ENCODE assay signal across 8 cellular contexts in genomic region chr12:65232490-65233077, GRCh38. TPM values are rescaled to one million over a fixed set of nuclear protein-coding genes. Genes with fewer than 3 reads are reported as not detected.
A peak's percentile ranks its signal among the peaks of the same experiment; 100 is the strongest.
DNase-seq lines count a peak whose midpoint lies in the region; ATAC-seq and TF ChIP-seq lines count a peak whose summit lies in the region.

No MANE protein-coding gene starts in this region.

- no peaks in the 10 kb centered on the region for H3K27me3 ChIP-seq in breast epithelium
- no peaks in the 10 kb centered on the region for H3K27me3 ChIP-seq in naive thymus-derived CD4-positive, alpha-beta T cell (ENCODE audit: control insufficient read depth in 2 of 2, insufficient read depth in 2 of 2, low read length in 2 of 2)

- H3K9me3 ChIP-seq in breast epithelium: peaks cover 0 to 15% of the 10 kb centered on the region in 2 donors
- peaks cover 0 to 5% (median 0%) of the 10 kb centered on the region in 3 experiments for H3K9me3 ChIP-seq in naive thymus-derived CD4-positive, alpha-beta T cell (ENCODE audit: control insufficient read depth in 2 of 3, low read length in 3 of 3)

- no peak for TF ChIP-seq POLR2A in breast epithelium (IDR thresholded peaks at IDR 0.05)

- CTCF ChIA-PET in naive thymus-derived CD4-positive, alpha-beta T cell (lab: Charles Lee): interaction anchor here (0.8 to 3.8 kb wide), 6 partner anchors 19 to 344 kb away, joined by 3 to 36 read pairs (median 5); partner anchors contain the start of gene LEMD3

- H3K4me3 ChIP-seq in breast epithelium: no peak overlapping the region
- H3K4me3 ChIP-seq in naive thymus-derived CD4-positive, alpha-beta T cell (ENCODE audit: low read length): no peak overlapping the region

- no peaks in the 10 kb centered on the region for H3K4me1 ChIP-seq in breast epithelium
- H3K4me1 ChIP-seq in naive thymus-derived CD4-positive, alpha-beta T cell (ENCODE audit: control insufficient read depth in 2 of 2, insufficient read depth in 2 of 2, low read length in 2 of 2): no peaks in the 10 kb centered on the region

- POLR2A ChIA-PET in naive thymus-derived CD4-positive, alpha-beta T cell (lab: Charles Lee): interaction anchor here (1.2 kb wide), 1 partner anchor 64 kb away, joined by 3 read pairs; the partner anchor contains the start of gene LEMD3

- intact Hi-C loops in breast epithelium (cut with DNase I; ENCODE audit: low total_unique reads): loop anchor here (10.0 kb wide), 1 partner anchor 338 kb away; no protein-coding TSS in a partner anchor
- intact Hi-C loops in naive thymus-derived CD4-positive, alpha-beta T cell (cut with micrococcal nuclease): loop anchor here (1.0 to 10.0 kb wide), 9 partner anchors 62 to 852 kb away; partner anchors contain the start of genes WIF1 (in 2 of the 2) and LEMD3 (in 1 of the 2)

- H3K27ac Mint-ChIP-seq in naive thymus-derived CD4-positive, alpha-beta T cell: peak overlapping the region in 1 of 9 donors; percentile 36

- no peak overlapping the region for H3K27ac ChIP-seq in breast epithelium
- H3K27ac ChIP-seq in naive thymus-derived CD4-positive, alpha-beta T cell (ENCODE audit: low read depth, low read length): no peak overlapping the region

- H3K4me3 Mint-ChIP-seq in naive thymus-derived CD4-positive, alpha-beta T cell: peak overlapping the region in 2 of 10 donors; percentile 10 to 25

- H3K27me3 Mint-ChIP-seq in naive thymus-derived CD4-positive, alpha-beta T cell: no peaks in the 10 kb centered on the region

- DNase-seq in G401 (ENCODE audit: low spot score): peak; percentile 16
- DNase-seq in Kasumi-1 (lab: John Stamatoyannopoulos, UW): peak; percentile 69 to 72
- DNase-seq in breast epithelium (ENCODE audit: low spot score in 2 of 2): no peak
- peak in 6 of 9 donors; percentile 8 to 39 (median 20) for DNase-seq in naive thymus-derived CD4-positive, alpha-beta T cell
- no peak for DNase-seq in NCI-H187 treated with DMSO at 0.1 percent for 48 hours (lab: John Stamatoyannopoulos, UW)
- DNase-seq in NCI-H1436 (lab: John Stamatoyannopoulos, UW): no peak

- peak; percentile 51 for ATAC-seq in naive thymus-derived CD4-positive, alpha-beta T cell
- no peak for ATAC-seq in HG03432 (IDR thresholded peaks at IDR 0.05; ENCODE audit: unreplicated experiment)
- no peak for ATAC-seq in HG03354 (IDR thresholded peaks at IDR 0.05; ENCODE audit: poor library complexity, severe bottlenecking, unreplicated experiment)

- H3K9me3 Mint-ChIP-seq in naive thymus-derived CD4-positive, alpha-beta T cell: peaks cover 0 to 28% (median 16%) of the 10 kb centered on the region in 11 donors

- H3K4me1 Mint-ChIP-seq in naive thymus-derived CD4-positive, alpha-beta T cell: peaks cover 0 to 15% (median 12%) of the 10 kb centered on the region in 7 donors

- in situ Hi-C loops in G401 (cut with HindIII; ENCODE audit: low sequenced_read_pairs): no loop called here

- no peaks in the 10 kb centered on the region for H3K36me3 ChIP-seq in breast epithelium
- peaks cover 0 to 13% (median 0%) of the 10 kb centered on the region in 3 experiments for H3K36me3 ChIP-seq in naive thymus-derived CD4-positive, alpha-beta T cell (ENCODE audit: control insufficient read depth in 2 of 3, insufficient read depth in 3 of 3, low read length in 3 of 3)

- peaks cover 5 to 30% (median 28%) of the 10 kb centered on the region in 5 donors for H3K36me3 Mint-ChIP-seq in naive thymus-derived CD4-positive, alpha-beta T cell

- TF ChIP-seq CTCF in breast epithelium (IDR thresholded peaks at IDR 0.05): peak in 2 of 3 donors; percentile 38 to 40

RNA-seq across cellular contexts. Expression of gene MSRB3, which starts 45.9 kb away (rescaled TPM):
- total RNA-seq in G401 (2014; rRNA removed; shearing (Covaris generic)): 132 and 147 TPM in 2 replicates
- total RNA-seq in breast epithelium: 10 to 100 TPM; 35.0 to 59.8 (median 51.8) TPM
- 1 to 10 TPM in 1 of 5 experiments, under 1 TPM in 1, not detected in 3; 0.37 to 1.8 TPM for total RNA-seq in naive thymus-derived CD4-positive, alpha-beta T cell
- polyA plus RNA-seq in naive thymus-derived CD4-positive, alpha-beta T cell: not detected

Comparison
In these comparisons a context has a peak if more than half of its experiments do, and no peak if none do; other contexts are left out.
1. DNase-seq: peak in G401 (single experiment), Kasumi-1 (2 of 2) and naive thymus-derived CD4-positive, alpha-beta T cell (6 of 9); none in breast epithelium (0 of 2), NCI-H187 treated with DMSO at 0.1 percent for 48 hours (single experiment) and NCI-H1436 (single experiment).
2. RNA of gene MSRB3, which starts 45.9 kb away (total RNA-seq): 132 to 147 TPM in G401 and 35.0 to 59.8 TPM in breast epithelium; 0.37 to 1.8 TPM in naive thymus-derived CD4-positive, alpha-beta T cell; every median in the first group is over 10 times any median in the second.